8 cellular contexts compared by ENCODE assay signal in genomic region chr1:16207318-16208269, GRCh38. TPM values are rescaled to one million over a fixed set of nuclear protein-coding genes. Genes with fewer than 3 reads are reported as not detected.
A peak's percentile ranks its signal among the peaks of the same experiment; 100 is the strongest.
DNase-seq lines count a peak whose midpoint lies in the region; ATAC-seq, FAIRE-seq and TF ChIP-seq lines count a peak whose summit lies in the region.

No MANE protein-coding gene starts in this region.

- H3K4me3 ChIP-seq in GM23338 (peak overlapping the region; percentile 77), right atrium auricular region (peak overlapping the region; percentile 35 to 67), small intestine (ENCODE audit: low read depth in 1 of 2, low read length in 2 of 2) (peak overlapping the region in 1 of 2 donors; percentile 50)

- no peaks in the 10 kb centered on the region; the same call in 1 of the 2 replicates for H4K20me1 ChIP-seq in GM23338 (replicated peaks; ENCODE audit: insufficient read depth)

- H3K27ac Mint-ChIP-seq in GM23338, result peak overlapping the region; percentile 92

- H3K79me2 ChIP-seq in GM23338 (replicated peaks; ENCODE audit: insufficient read depth), result peaks cover 30% of the 10 kb centered on the region

- H3K36me3 Mint-ChIP-seq in GM23338 (ENCODE audit: low read depth), result peaks cover 27% of the 10 kb centered on the region

- peak; percentile 4 for ATAC-seq in GM23338
- ATAC-seq in HG03196 (IDR thresholded peaks at IDR 0.05; ENCODE audit: unreplicated experiment), result no peak
- no peak for ATAC-seq in GM18517 (IDR thresholded peaks at IDR 0.05; ENCODE audit: unreplicated experiment)

- H3K36me3 ChIP-seq in GM23338 (ENCODE audit: insufficient read depth) (peaks cover 10% of the 10 kb centered on the region; the same call in 1 of the 2 replicates), right atrium auricular region (no peaks in the 10 kb centered on the region), small intestine (ENCODE audit: control insufficient read depth in 2 of 2, insufficient read depth in 2 of 2, low read length in 2 of 2) (no peaks in the 10 kb centered on the region)

- no peaks in the 10 kb centered on the region for H3K9me2 ChIP-seq in GM23338 (ENCODE audit: insufficient read depth)

- H3K27me3 ChIP-seq in GM23338 (ENCODE audit: insufficient read depth) (no peaks in the 10 kb centered on the region), right atrium auricular region (no peaks in the 10 kb centered on the region), small intestine (ENCODE audit: control insufficient read depth in 2 of 2, insufficient read depth in 2 of 2, low read length in 2 of 2) (no peaks in the 10 kb centered on the region)

- DNase-seq in GM23338 (ENCODE audit: low spot score), result peak; percentile 63
- DNase-seq in T1000 (lab: John Stamatoyannopoulos, UW), result peak; percentile 31
- DNase-seq in right atrium auricular region (ENCODE audit: low spot score), result no peak
- no peak for DNase-seq in small intestine
- no peak for DNase-seq in AG20443 (ENCODE audit: low spot score)
- DNase-seq in RKO (ENCODE audit: low spot score), result no peak

- peak overlapping the region; percentile 91 for H3K27ac ChIP-seq in GM23338 (ENCODE audit: low read depth)
- peak overlapping the region; percentile 86 to 88 for H3K27ac ChIP-seq in right atrium auricular region
- peak overlapping the region; percentile 90 to 93 for H3K27ac ChIP-seq in small intestine (ENCODE audit: low read depth in 1 of 2, low read length in 1 of 2)

- H3K4me1 ChIP-seq in GM23338 (ENCODE audit: insufficient read depth), result peaks cover 35% of the 10 kb centered on the region
- peaks cover 0 to 22% of the 10 kb centered on the region in 2 donors for H3K4me1 ChIP-seq in right atrium auricular region
- peaks cover 2% of the 10 kb centered on the region in 2 donors for H3K4me1 ChIP-seq in small intestine (ENCODE audit: control insufficient read depth in 2 of 2, insufficient read depth in 1 of 2, low read depth in 1 of 2, low read length in 1 of 2)

- peaks cover 21% of the 10 kb centered on the region for H3K27me3 Mint-ChIP-seq in GM23338 (ENCODE audit: insufficient read depth, low read depth, poor library complexity)

- no peak for FAIRE-seq in small intestine (lab: Jason Lieb, UNC)

- peak overlapping the region; percentile 85 for H3K4me3 Mint-ChIP-seq in GM23338

- 0 out of 2 replicates have a peak, but pooled peaks cover 7% of the 10 kb centered on the region for H3F3A ChIP-seq in GM23338 (replicated peaks; ENCODE audit: low read depth)

- H3K9me3 ChIP-seq in right atrium auricular region (no peaks in the 10 kb centered on the region), small intestine (ENCODE audit: control insufficient read depth, low read depth) (no peaks in the 10 kb centered on the region)

- WGBS in small intestine, 3 donors, result 67 to 73% (median 70%) methylated on average over 46 to 51 of the region's 51 CpGs

- H2AFZ ChIP-seq in GM23338, result peak overlapping the region; percentile 90

- peaks cover 44% of the 10 kb centered on the region for H3K4me1 Mint-ChIP-seq in GM23338

- no peak for TF ChIP-seq CTCF in GM23338 (conservative IDR thresholded peaks at IDR 0.05; ENCODE audit: low read depth in 2 of 2)
- no peak for TF ChIP-seq CTCF in right atrium auricular region (IDR thresholded peaks at IDR 0.05)

- H3K9me3 Mint-ChIP-seq in GM23338, result no peaks in the 10 kb centered on the region

- peak overlapping the region; percentile 97 for H3K4me2 ChIP-seq in GM23338

TF ChIP-seq in GM23338, 12 proteins besides CTCF, POLR2A, EP300 and RAD21 (continues in another document):
- no peak for TF ChIP-seq STAT1 (IDR thresholded peaks at IDR 0.05; ENCODE audit: unreplicated experiment)
- no peak for TF ChIP-seq NANOG (IDR thresholded peaks at IDR 0.05; ENCODE audit: borderline replicate concordance)
- TF ChIP-seq ZNF331 (CRISPR knock-in tag; IDR thresholded peaks at IDR 0.05; ENCODE audit: low read depth), result no peak
- TF ChIP-seq ETS1 (IDR thresholded peaks at IDR 0.05), result no peak
- TF ChIP-seq EZH2 (IDR thresholded peaks at IDR 0.05; ENCODE audit: low read depth, unreplicated experiment), result no peak
- TF ChIP-seq CREB1 (CRISPR knock-in tag; IDR thresholded peaks at IDR 0.05; ENCODE audit: low read depth), result no peak
- no peak for TF ChIP-seq POLR2AphosphoS5 (IDR thresholded peaks at IDR 0.05; ENCODE audit: low read depth)
- TF ChIP-seq ZNF462 (CRISPR knock-in tag; IDR thresholded peaks at IDR 0.05), result no peak
- no peak for TF ChIP-seq ZNF114 (CRISPR knock-in tag; IDR thresholded peaks at IDR 0.05)
- no peak for TF ChIP-seq EZH2phosphoT487 (IDR thresholded peaks at IDR 0.05; ENCODE audit: unreplicated experiment)

RNA-seq across cellular contexts. Expression of gene ARHGEF19, which starts 4.9 kb away (rescaled TPM):
- 37.5 and 46.4 TPM in 2 replicates for total RNA-seq in GM23338 (2014; rRNA removed; shearing (Covaris generic))
- polyA plus RNA-seq in GM23338 (2016; fragmentation: Nextera tagmentation; extraction: Ambion mirVana), result 19.5 and 22.5 TPM in 2 replicates
- 1 to 10 TPM; 1.5 to 4.8 TPM for total RNA-seq in right atrium auricular region
- polyA plus RNA-seq in small intestine, result 10 to 100 TPM in 1 of 3 donors, 1 to 10 TPM in 2; 2.2 to 10.4 (median 4.6) TPM

RNA-seq across cellular contexts. Expression of gene CPLANE2, which starts 29.4 kb away (rescaled TPM):
- 1.6 and 1.8 TPM in 2 replicates for total RNA-seq in GM23338 (2014; rRNA removed; shearing (Covaris generic))
- polyA plus RNA-seq in GM23338 (2016; fragmentation: Nextera tagmentation; extraction: Ambion mirVana) (0.44 and 1.1 TPM in 2 replicates), small intestine (1 to 10 TPM; 1.6 to 6.8 (median 2.0) TPM)
- 1 to 10 TPM; 4.4 to 5.0 TPM for total RNA-seq in right atrium auricular region

RNA-seq across cellular contexts. Expression of gene EPHA2, which starts 51.7 kb away (rescaled TPM):
- total RNA-seq in GM23338 (2014; rRNA removed; shearing (Covaris generic)), result 35.0 and 51.2 TPM in 2 replicates
- polyA plus RNA-seq in GM23338 (2016; fragmentation: Nextera tagmentation; extraction: Ambion mirVana) (7.5 and 8.5 TPM in 2 replicates), small intestine (10 to 100 TPM; 16.4 to 23.8 (median 23.3) TPM)
- total RNA-seq in right atrium auricular region, result 10 to 100 TPM; 17.5 to 43.5 TPM

Comparison
In these comparisons a context has a peak if more than half of its experiments do, and no peak if none do; other contexts are left out.
1. DNase-seq: peak in GM23338 (single experiment) and T1000 (single experiment); none in right atrium auricular region (single experiment), small intestine (single experiment), AG20443 (single experiment) and RKO (single experiment).
2. Peak in every context shown above with its lines, with median percentiles within 50 percentile points of each other: H3K27ac ChIP-seq.